ENCODE assay signal across 20 cellular contexts in the genomic region with DNA sequence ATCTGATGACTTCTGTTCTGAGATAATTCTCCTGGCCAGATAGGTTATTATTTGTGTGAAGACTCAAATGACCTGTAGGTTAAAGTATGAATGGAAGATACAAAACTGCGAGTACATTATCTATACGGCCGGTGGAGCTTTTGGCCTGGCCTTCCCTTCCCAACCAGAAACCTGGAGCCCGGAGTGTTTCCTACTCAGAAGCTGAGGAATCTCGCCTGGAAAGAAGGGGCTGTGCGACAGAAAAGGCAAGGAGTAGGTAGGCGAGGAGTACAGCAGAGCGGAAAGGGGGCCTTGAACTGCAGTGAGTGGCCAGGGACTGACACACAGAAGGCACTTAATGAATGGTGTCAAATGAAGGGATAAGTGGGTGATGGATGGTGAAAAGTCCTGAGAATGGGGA. TPM values are rescaled to one million over a fixed set of nuclear protein-coding genes. Genes with fewer than 3 reads are reported as not detected.
DNase-seq lines count a peak whose midpoint lies in the region; TF ChIP-seq lines count a peak whose summit lies in the region.
"Had no signal": no experiment of that assay in that cellular context is flagged by ENCODE, and none has a peak within 500 bp of the region (broad histone marks: within the 10 kb centered on the region; RNA-seq: fewer than 3 reads in every experiment).

No MANE protein-coding gene starts in this region.

- H3K36me3 Mint-ChIP-seq in osteocyte (ENCODE audit: unreplicated experiment) = peaks cover 33% of the 10 kb centered on the region
- H3K36me3 Mint-ChIP-seq: CD14-positive monocyte had no signal

- no peak overlapping the region for H3K27ac Mint-ChIP-seq in osteocyte (ENCODE audit: unreplicated experiment)
- H3K27ac Mint-ChIP-seq: CD14-positive monocyte; CD4-positive, alpha-beta memory T cell; GM23338 had no signal

- no peak for TF ChIP-seq CTCF in osteocyte (IDR thresholded peaks at IDR 0.05)
- TF ChIP-seq CTCF in adrenal gland (IDR thresholded peaks at IDR 0.05) = no peak
- TF ChIP-seq CTCF in BE2C (IDR thresholded peaks at IDR 0.05; ENCODE audit: low read depth, low read length) = no peak

- H3K27ac ChIP-seq in subcutaneous abdominal adipose tissue (ENCODE audit: low read depth, low read length) (peak overlapping the region; percentile 28), adrenal gland (no peak overlapping the region)
- H3K27ac ChIP-seq: 22Rv1, A549, BLaER1 had no signal

- DNase-seq in activated CD8-positive, alpha-beta memory T cell treated with anti-CD3 and anti-CD28 coated beads for 24 hours = peak; percentile 19
- DNase-seq in activated CD8-positive, alpha-beta memory T cell treated with anti-CD3 and anti-CD28 coated beads, Interleukin-2, amount 50 U/mL, for 4 hours = no peak
- DNase-seq in islet precursor cell (peak; percentile 13), osteocyte (ENCODE audit: extremely low spot score, unreplicated experiment) (peak; percentile 59), NCI-H1694 (lab: John Stamatoyannopoulos, UW) (no peak), adrenal gland (no peak), BE2C (no peak)
- DNase-seq: AML-193; Calu3; CD4-positive, alpha-beta memory T cell; DMS79 treated with DMSO at 0.1 percent for 48 hours; GF-D8; HCEC 1CT had no signal

- intact Hi-C loops in adrenal gland (cut with DNase I) = no loop called here

- no peaks in the 10 kb centered on the region for H3K4me1 Mint-ChIP-seq in osteocyte (ENCODE audit: unreplicated experiment)
- H3K4me1 Mint-ChIP-seq: CD14-positive monocyte had no signal

- H3K4me1 ChIP-seq in subcutaneous abdominal adipose tissue (ENCODE audit: control insufficient read depth in 5 of 5, insufficient read depth in 5 of 5, low read length in 5 of 5) (peaks cover 0 to 54% (median 45%) of the 10 kb centered on the region in 5 donors), adrenal gland (replicated peaks in 1 of 2) (peaks cover 0 to 16% of the 10 kb centered on the region in 2 donors), BE2C (no peaks in the 10 kb centered on the region)
- H3K4me1 ChIP-seq: A549 had no signal

- H3K36me3 ChIP-seq in subcutaneous abdominal adipose tissue (ENCODE audit: control insufficient read depth in 5 of 5, insufficient read depth in 5 of 5, low read length in 5 of 5) (peaks cover 7 to 65% (median 60%) of the 10 kb centered on the region in 5 donors), adrenal gland (replicated peaks in 1 of 2) (no peaks in the 10 kb centered on the region), BE2C (no peaks in the 10 kb centered on the region)

- 96 to 97% (median 96%) methylated on average over 8 of the region's 8 CpGs for WGBS in adrenal gland, 4 donors

- no peak overlapping the region for H3K4me3 Mint-ChIP-seq in osteocyte (ENCODE audit: unreplicated experiment)
- H3K4me3 Mint-ChIP-seq: CD14-positive monocyte; CD4-positive, alpha-beta memory T cell; GM23338 had no signal

- no peaks in the 10 kb centered on the region for H3K9me3 Mint-ChIP-seq in osteocyte (ENCODE audit: unreplicated experiment)
- H3K9me3 Mint-ChIP-seq: CD14-positive monocyte; CD4-positive, alpha-beta memory T cell; GM23338 had no signal

- H3K9me3 ChIP-seq in subcutaneous abdominal adipose tissue (ENCODE audit: control insufficient read depth in 5 of 5, low read length in 5 of 5) (no peaks in the 10 kb centered on the region), adrenal gland (replicated peaks in 1 of 3) (no peaks in the 10 kb centered on the region), BE2C (no peaks in the 10 kb centered on the region)
- H3K9me3 ChIP-seq: A549, BLaER1 had no signal

- no peaks in the 10 kb centered on the region for H3K27me3 ChIP-seq in subcutaneous abdominal adipose tissue (ENCODE audit: control insufficient read depth in 5 of 5, insufficient read depth in 4 of 5, low read length in 5 of 5)
- H3K27me3 ChIP-seq in adrenal gland = no peaks in the 10 kb centered on the region
- H3K27me3 ChIP-seq in BE2C = no peaks in the 10 kb centered on the region
- H3K27me3 ChIP-seq: BLaER1 had no signal

- H3K4me3 ChIP-seq in subcutaneous abdominal adipose tissue (ENCODE audit: low read depth in 1 of 5, low read length in 5 of 5) (no peak overlapping the region), adrenal gland (no peak overlapping the region), BE2C (ENCODE audit: low read depth, low read length) (no peak overlapping the region)
- H3K4me3 ChIP-seq: A549, BLaER1, GM12878, GM23338 had no signal

- no peak for TF ChIP-seq POLR2A in adrenal gland (IDR thresholded peaks at IDR 0.05)

- H3K27me3 Mint-ChIP-seq in osteocyte (ENCODE audit: unreplicated experiment) = no peaks in the 10 kb centered on the region
- H3K27me3 Mint-ChIP-seq: CD4-positive, alpha-beta memory T cell had no signal

- no peak overlapping the region for H3K9ac ChIP-seq in subcutaneous abdominal adipose tissue (ENCODE audit: low read length in 5 of 5)
- H3K9ac ChIP-seq: BLaER1 had no signal

RNA-seq across cellular contexts. Expression of a gene that starts 34.6 kb away (rescaled TPM):
- 34.8 and 40.0 TPM in 2 replicates for total RNA-seq in osteocyte
- 10 to 100 TPM in 7 of 8 donors, 1 to 10 TPM in 1; 9.7 to 32.6 (median 13.4) TPM for total RNA-seq in adrenal gland
- 10 to 100 TPM in 1 of 3 donors, 1 to 10 TPM in 2; 5.6 to 10.3 (median 8.4) TPM for polyA plus RNA-seq in adrenal gland
- polyA plus RNA-seq in BE2C (2012; ENCODE audit: insufficient read depth, insufficient read length, low read depth) = 6.8 TPM
- total RNA-seq: Calu3; CD4-positive, alpha-beta memory T cell had no signal
- polyA plus RNA-seq: CD14-positive monocyte; CD4-positive, alpha-beta memory T cell had no signal

Comparison
In these comparisons a context has a peak if more than half of its experiments do, and no peak if none do; other contexts are left out.
1. DNase-seq: peak in activated CD8-positive, alpha-beta memory T cell treated with anti-CD3 and anti-CD28 coated beads for 24 hours (single experiment), islet precursor cell (single experiment) and osteocyte (single experiment); none in activated CD8-positive, alpha-beta memory T cell treated with anti-CD3 and anti-CD28 coated beads, Interleukin-2, amount 50 U/mL, for 4 hours (single experiment), NCI-H1694 (single experiment), adrenal gland (0 of 7) and BE2C (single experiment).